In genomic region chr2:239985356-239985755, GRCh38 we compare ENCODE assay signal across 27 cellular contexts. TPM values are rescaled to one million over a fixed set of nuclear protein-coding genes. Genes with fewer than 3 reads are reported as not detected.
DNase-seq lines count a peak whose midpoint lies in the region; ATAC-seq and TF ChIP-seq lines count a peak whose summit lies in the region.
"Had no signal": no experiment of that assay in that cellular context is flagged by ENCODE, and none has a peak within 500 bp of the region (broad histone marks: within the 10 kb centered on the region; RNA-seq: fewer than 3 reads in every experiment).

No MANE protein-coding gene starts in this region.

- no peak overlapping the region for H2AFZ ChIP-seq in H9 (ENCODE audit: low read length)
- H2AFZ ChIP-seq: GM23338 had no signal

- H3K23ac ChIP-seq in H9 (ENCODE audit: insufficient read length, low read depth, low read length) = no peak overlapping the region

- no peaks in the 10 kb centered on the region for H3K23me2 ChIP-seq in H9 (ENCODE audit: insufficient read length, low read depth, low read length, poor library complexity, severe bottlenecking)

- no peaks in the 10 kb centered on the region for H3K79me1 ChIP-seq in H9 (ENCODE audit: insufficient read depth, low read depth, low read length, poor library complexity, severe bottlenecking)

- no peak overlapping the region for H3K14ac ChIP-seq in H9 (ENCODE audit: insufficient read depth, low read length)

- CTCF ChIA-PET in activated CD4-positive, alpha-beta T cell treated with anti-CD3 and anti-CD28 coated beads for 36 hours (lab: Charles Lee) = no interaction called here

- H3K9me3 ChIP-seq in BLaER1 (peaks cover 10% of the 10 kb centered on the region; the same call in 1 of the 2 replicates), H9 (ENCODE audit: control insufficient read depth, low read depth, low read length) (no peaks in the 10 kb centered on the region)
- H3K9me3 ChIP-seq: Caco-2, HAP-1 had no signal

- H3K18ac ChIP-seq in H9 (ENCODE audit: insufficient read length, low read depth, low read length) = no peak overlapping the region

- H3K27me3 ChIP-seq in BLaER1 (no peaks in the 10 kb centered on the region), H9 (ENCODE audit: insufficient read depth, low read length) (no peaks in the 10 kb centered on the region)

- H3K27ac Mint-ChIP-seq in H9 = peak overlapping the region in 1 of 3 experiments; percentile 36; a peak in 1 of 7 replicates
- H3K27ac Mint-ChIP-seq in activated CD4-positive, alpha-beta T cell treated with anti-CD3 and anti-CD28 coated beads for 36 hours = no peak overlapping the region
- H3K27ac Mint-ChIP-seq: GM23338 had no signal

- H3K4me1 ChIP-seq in BLaER1 = peaks cover 56% of the 10 kb centered on the region
- no peaks in the 10 kb centered on the region for H3K4me1 ChIP-seq in H9 (ENCODE audit: insufficient read depth, low read length)
- H3K4me1 ChIP-seq: Caco-2, HAP-1 had no signal

- H3K4ac ChIP-seq in H9 (ENCODE audit: low read depth, low read length) = no peak overlapping the region

- H3K36me3 ChIP-seq in BLaER1 = peaks cover 65% of the 10 kb centered on the region

- POLR2A ChIA-PET in activated CD4-positive, alpha-beta T cell treated with anti-CD3 and anti-CD28 coated beads for 36 hours (lab: Charles Lee) = no interaction called here

- intact Hi-C loops in activated CD4-positive, alpha-beta T cell treated with anti-CD3 and anti-CD28 coated beads for 36 hours (cut with DNase I, micrococcal nuclease) = no loop called here

- peaks cover 50 to 72% (median 62%) of the 10 kb centered on the region in 3 experiments for H3K36me3 Mint-ChIP-seq in H9 (ENCODE audit: insufficient read depth in 1 of 3, low read depth in 3 of 3)
- peaks cover 51% of the 10 kb centered on the region for H3K36me3 Mint-ChIP-seq in activated CD4-positive, alpha-beta T cell treated with anti-CD3 and anti-CD28 coated beads for 36 hours (ENCODE audit: low read depth)

- no peak overlapping the region for H4K5ac ChIP-seq in H9 (ENCODE audit: insufficient read length, low read depth, low read length)

- H3K27me3 Mint-ChIP-seq in H9 (ENCODE audit: low read depth) = no peaks in the 10 kb centered on the region
- H3K27me3 Mint-ChIP-seq in activated CD4-positive, alpha-beta T cell treated with anti-CD3 and anti-CD28 coated beads for 36 hours = no peaks in the 10 kb centered on the region
- H3K27me3 Mint-ChIP-seq: CD4-positive, alpha-beta memory T cell had no signal

- H3K56ac ChIP-seq in H9 (ENCODE audit: insufficient read length, low read depth, low read length) = no peak overlapping the region

- no peak for ATAC-seq in activated CD4-positive, alpha-beta T cell treated with anti-CD3 and anti-CD28 coated beads for 36 hours
- ATAC-seq: GM12878, GM23338, HepG2 had no signal

- H3K9ac ChIP-seq in BLaER1 (no peak overlapping the region), H9 (ENCODE audit: extremely low read depth, insufficient read length, low read length) (no peak overlapping the region)

- no peak overlapping the region for H2BK12ac ChIP-seq in H9 (ENCODE audit: insufficient read length, low read depth, low read length)

- no peak overlapping the region for H3K4me3 Mint-ChIP-seq in H9
- H3K4me3 Mint-ChIP-seq in activated CD4-positive, alpha-beta T cell treated with anti-CD3 and anti-CD28 coated beads for 36 hours = no peak overlapping the region
- H3K4me3 Mint-ChIP-seq: CD4-positive, alpha-beta memory T cell; GM23338 had no signal

- H2BK20ac ChIP-seq in H9 (ENCODE audit: low read depth, low read length, poor library complexity, severe bottlenecking) = no peak overlapping the region

- no peak overlapping the region for H2BK5ac ChIP-seq in H9 (ENCODE audit: insufficient read length, low read length)

- H2BK15ac ChIP-seq in H9 (ENCODE audit: low read depth, low read length) = no peak overlapping the region

- no CpG with 5 or more reads among the region's 5 CpGs for WGBS in H9 (ENCODE audit: extremely low coverage, insufficient read length, low lambda C conversion rate)

- no peak overlapping the region for H2BK120ac ChIP-seq in H9 (ENCODE audit: low read depth, low read length, poor library complexity, severe bottlenecking)

- no peak overlapping the region for H4K91ac ChIP-seq in H9 (ENCODE audit: insufficient read length, low read depth, low read length)

- H4K20me1 ChIP-seq in BLaER1 = no peaks in the 10 kb centered on the region
- H4K20me1 ChIP-seq in H9 (ENCODE audit: control insufficient read depth, insufficient read depth, insufficient read length) = no peaks in the 10 kb centered on the region

- H2AK5ac ChIP-seq in H9 (ENCODE audit: insufficient read length, low read length) = no peak overlapping the region

- H3K4me1 Mint-ChIP-seq in H9 = peaks cover 0 to 2% of the 10 kb centered on the region in 2 experiments; a peak in 1 of 4 replicates
- peaks cover 2% of the 10 kb centered on the region for H3K4me1 Mint-ChIP-seq in activated CD4-positive, alpha-beta T cell treated with anti-CD3 and anti-CD28 coated beads for 36 hours
- H3K4me1 Mint-ChIP-seq: GM23338 had no signal

- H3K27ac ChIP-seq in BLaER1 (peak overlapping the region; percentile 96), H9 (ENCODE audit: insufficient read length, low read depth, low read length) (no peak overlapping the region)
- H3K27ac ChIP-seq: RWPE1 had no signal

- H3T11ph ChIP-seq in H9 (ENCODE audit: low read length) = no peak overlapping the region

- H3K79me2 ChIP-seq in H9 (ENCODE audit: insufficient read depth, low read length) = 0 out of 2 replicates have a peak, but pooled peaks cover 2% of the 10 kb centered on the region

- peaks cover 10 to 16% of the 10 kb centered on the region in 2 experiments for H3K9me3 Mint-ChIP-seq in H9
- H3K9me3 Mint-ChIP-seq in activated CD4-positive, alpha-beta T cell treated with anti-CD3 and anti-CD28 coated beads for 36 hours (ENCODE audit: low read depth) = peaks cover 3% of the 10 kb centered on the region

- TF ChIP-seq CTCF in fibroblast of mammary gland (conservative IDR thresholded peaks at IDR 0.05; ENCODE audit: control insufficient read depth, insufficient read depth, low read depth, low read length) (no peak), H9 (conservative IDR thresholded peaks at IDR 0.05) (no peak)

- DNase-seq in LHCN-M2 (ENCODE audit: low read depth) (peak; percentile 2), amniotic epithelial cell (ENCODE audit: low read depth) (peak; percentile 27), fibroblast of mammary gland (ENCODE audit: low read depth) (peak; percentile 11), H9 (no peak), hippocampal formation (lab: John Stamatoyannopoulos, UW) (no peak)
- DNase-seq in activated CD4-positive, alpha-beta T cell treated with anti-CD3 and anti-CD28 coated beads for 36 hours = no peak
- DNase-seq: C1 segment of cervical spinal cord; Caco-2; CD4-positive, alpha-beta memory T cell; EL; GDM1; MM.1S; NCI-H1417; NCI-H1694; NCI-H2029 treated with DMSO at 0.1 percent for 48 hours; NCI-H2227 treated with DMSO at 0.1 percent for 48 hours; NCI-H526 treated with DMSO at 0.1 percent for 48 hours; SHP77 treated with DMSO at 0.1 percent for 48 hours had no signal

- H4K8ac ChIP-seq in H9 (replicated peaks; ENCODE audit: insufficient read length, low read depth, low read length) = no peak overlapping the region

- H3K4me2 ChIP-seq in BLaER1 = peak overlapping the region; percentile 90
- no peak overlapping the region for H3K4me2 ChIP-seq in H9 (ENCODE audit: insufficient read depth, insufficient read length, low read length)
- H3K4me2 ChIP-seq: GM23338 had no signal

- peak overlapping the region; percentile 54; the same call in 1 of the 2 replicates for H3K4me3 ChIP-seq in BLaER1
- H3K4me3 ChIP-seq in fibroblast of mammary gland (ENCODE audit: control insufficient read depth, low read depth, low read length) = no peak overlapping the region
- H3K4me3 ChIP-seq: GM12878, GM23338, HAP-1 had no signal

RNA-seq across cellular contexts. Expression of gene NDUFA10, which starts 39.8 kb away (rescaled TPM):
- total RNA-seq in LHCN-M2 (2014; rRNA removed) (165 and 173 TPM in 2 replicates), H9 (2021) (91.8 and 95.9 TPM in 2 replicates)
- polyA plus RNA-seq in LHCN-M2 (2012) = 111 TPM
- 100 to 1,000 TPM; 127 to 147 TPM for total RNA-seq in activated CD4-positive, alpha-beta T cell treated with anti-CD3 and anti-CD28 coated beads for 36 hours

RNA-seq across cellular contexts. Expression of gene OR6B2, which starts 44.9 kb away (rescaled TPM):
- total RNA-seq in LHCN-M2 (2014; rRNA removed) = not detected in 2 replicates
- polyA plus RNA-seq in LHCN-M2 (2012) = not detected
- not detected in 2 replicates for total RNA-seq in H9 (2021)
- total RNA-seq in activated CD4-positive, alpha-beta T cell treated with anti-CD3 and anti-CD28 coated beads for 36 hours = not detected
- total RNA-seq: Caco-2; CD4-positive, alpha-beta memory T cell; GM12878; GM23338; HepG2; HT1080; NCI-H460 had no signal
- polyA plus RNA-seq: AG04450; CD4-positive, alpha-beta memory T cell; GM12878; GM23338; HepG2 had no signal

Comparison
In these comparisons a context has a peak if more than half of its experiments do, and no peak if none do; other contexts are left out.
1. DNase-seq: peak in LHCN-M2 (single experiment), amniotic epithelial cell (single experiment) and fibroblast of mammary gland (single experiment); none in H9 (single experiment), activated CD4-positive, alpha-beta T cell treated with anti-CD3 and anti-CD28 coated beads for 36 hours (single experiment) and hippocampal formation (0 of 2).